11 cellular contexts compared by ENCODE assay signal in genomic region chr7:56287429-56288138, GRCh38.
A peak's percentile ranks its signal among the peaks of the same experiment; 100 is the strongest.
DNase-seq lines count a peak whose midpoint lies in the region; ATAC-seq and TF ChIP-seq lines count a peak whose summit lies in the region.
"Had no signal": no experiment of that assay in that cellular context is flagged by ENCODE, and none has a peak within 500 bp of the region (broad histone marks: within the 10 kb centered on the region; RNA-seq: fewer than 3 reads in every experiment).

No MANE protein-coding gene starts in this region.

- H3K4me3 ChIP-seq in coronary artery (peak overlapping the region; percentile 63), aorta (ENCODE audit: low read length in 2 of 2) (peak overlapping the region in 1 of 2 donors; percentile 41)

- no peak for TF ChIP-seq CTCF in coronary artery (IDR thresholded peaks at IDR 0.05)

- H3K36me3 ChIP-seq in aorta (ENCODE audit: control insufficient read depth in 1 of 2, insufficient read depth in 2 of 2, low read length in 1 of 2) = no peaks in the 10 kb centered on the region

- intact Hi-C loops in aorta (cut with DNase I) = loop anchor here (5.0 to 10.0 kb wide), 3 partner anchors 100 to 183 kb away; partner anchors contain the start of gene CHCHD2 (in 2 of the 2)

- no peaks in the 10 kb centered on the region for H3K4me1 ChIP-seq in aorta (ENCODE audit: control insufficient read depth in 1 of 2, insufficient read depth in 2 of 2, low read length in 2 of 2)

- ATAC-seq in aorta (ENCODE audit: low FRiP score) = peak; percentile 87
- ATAC-seq in GM21576 (IDR thresholded peaks at IDR 0.05; ENCODE audit: unreplicated experiment) = no peak
- ATAC-seq: sciatic nerve had no signal

- 1 to 2% methylated on average over 55 to 57 of the region's 57 CpGs for WGBS in aorta, 2 donors

- H3K27ac ChIP-seq in coronary artery = peak overlapping the region; percentile 30 to 35
- H3K27ac ChIP-seq in aorta (ENCODE audit: low read depth in 1 of 2, low read length in 2 of 2) = peak overlapping the region in 1 of 2 donors; percentile 6

- DNase-seq in stimulated activated CD4-positive, alpha-beta T cell treated with anti-CD3 and anti-CD28 coated beads, Interleukin-15, amount 100 ng/mL, for 24 hours = peak; percentile 2
- no peak for DNase-seq in stimulated activated CD4-positive, alpha-beta T cell treated with anti-CD3 and anti-CD28 coated beads, Interleukin-1b, Interleukin-23, amount 100 ng/mL, for 48 hours
- DNase-seq in coronary artery (ENCODE audit: low spot score) (no peak), midbrain (lab: John Stamatoyannopoulos, UW) (peak; percentile 30), aorta (peak; percentile 66 to 86), germinal center (ENCODE audit: low spot score) (no peak), NCI-H128 (lab: John Stamatoyannopoulos, UW; ENCODE audit: unreplicated experiment) (no peak)
- DNase-seq: CD4-positive, CD25-positive, alpha-beta regulatory T cell; SHP77 treated with DMSO at 0.1 percent for 48 hours had no signal

- no peaks in the 10 kb centered on the region for H3K9me3 ChIP-seq in aorta (ENCODE audit: control insufficient read depth, low read length)

- H3K27me3 ChIP-seq in aorta (ENCODE audit: control insufficient read depth in 1 of 2, insufficient read depth in 2 of 2, low read length in 1 of 2) = no peaks in the 10 kb centered on the region

Comparison
In these comparisons a context has a peak if more than half of its experiments do, and no peak if none do; other contexts are left out.
1. DNase-seq: peak in stimulated activated CD4-positive, alpha-beta T cell treated with anti-CD3 and anti-CD28 coated beads, Interleukin-15, amount 100 ng/mL, for 24 hours (single experiment), midbrain (single experiment) and aorta (2 of 2); none in stimulated activated CD4-positive, alpha-beta T cell treated with anti-CD3 and anti-CD28 coated beads, Interleukin-1b, Interleukin-23, amount 100 ng/mL, for 48 hours (single experiment), coronary artery (single experiment), germinal center (single experiment) and NCI-H128 (single experiment).